Comparison of ENCODE assay signal across 1 cellular context in genomic region chr2:209348453-209348852, GRCh38.
TF ChIP-seq lines count a peak whose summit lies in the region.

No MANE protein-coding gene starts in this region.

TF ChIP-seq in H1, 55 proteins besides CTCF, POLR2A, EP300 and RAD21:
- no peak for TF ChIP-seq FOSL1 (IDR thresholded peaks at IDR 0.05; ENCODE audit: insufficient read depth, low read depth, low read length)
- no peak for TF ChIP-seq TAF1 (IDR thresholded peaks at IDR 0.05; ENCODE audit: low read depth, low read length)
- no peak for TF ChIP-seq SP4 (IDR thresholded peaks at IDR 0.05; ENCODE audit: low read length)
- TF ChIP-seq CBX8 (IDR thresholded peaks at IDR 0.05; ENCODE audit: borderline replicate concordance, low read depth, low read length) = no peak
- TF ChIP-seq E2F6 (IDR thresholded peaks at IDR 0.05) = no peak
